3 cellular contexts compared by ENCODE assay signal in the genomic region with DNA sequence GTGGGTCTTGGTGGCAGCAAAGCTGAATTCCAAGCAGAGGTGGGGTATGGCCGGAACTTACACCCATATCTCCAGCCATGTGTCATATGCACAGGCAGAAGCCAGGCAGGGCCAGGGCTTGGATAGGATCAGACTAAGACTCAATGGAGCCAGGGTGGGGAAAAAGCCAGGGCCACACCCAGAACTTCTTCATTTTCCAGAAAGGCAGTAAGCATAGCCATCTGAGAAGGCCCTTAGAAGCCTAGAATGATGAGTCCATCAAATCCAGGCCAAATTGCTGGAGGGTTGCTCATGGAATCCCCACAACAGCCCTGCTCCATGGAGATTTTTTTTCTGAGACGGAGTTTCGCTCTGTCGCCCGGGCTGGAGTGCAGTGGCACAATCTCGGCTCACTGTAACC.
"Had no signal": no experiment of that assay in that cellular context is flagged by ENCODE, and none has a peak within 500 bp of the region (broad histone marks: within the 10 kb centered on the region; RNA-seq: fewer than 3 reads in every experiment).

No MANE protein-coding gene starts in this region.

- DNase-seq: GDM1, GF-D8 had no signal

- ATAC-seq: GM12878 had no signal

- H3K4me3 ChIP-seq: GM12878 had no signal
